ENCODE assay signal across 1 cellular context in genomic region chr19:17260842-17261325, GRCh38.
TF ChIP-seq lines count a peak whose summit lies in the region.

No MANE protein-coding gene starts in this region.

TF ChIP-seq in WTC11, 78 proteins besides CTCF, POLR2A, EP300 and RAD21 (continued from another document):
- no peak for TF ChIP-seq TCF7 (CRISPR knock-in tag; IDR thresholded peaks at IDR 0.05; ENCODE audit: low read depth)
- no peak for TF ChIP-seq MXD4 (CRISPR knock-in tag; IDR thresholded peaks at IDR 0.05; ENCODE audit: borderline replicate concordance)
- TF ChIP-seq ZNF263 (CRISPR knock-in tag; IDR thresholded peaks at IDR 0.05; ENCODE audit: low read depth): no peak
- no peak for TF ChIP-seq GRHL2 (CRISPR knock-in tag; IDR thresholded peaks at IDR 0.05; ENCODE audit: insufficient replicate concordance, severe bottlenecking)
- TF ChIP-seq, protein P1, sequence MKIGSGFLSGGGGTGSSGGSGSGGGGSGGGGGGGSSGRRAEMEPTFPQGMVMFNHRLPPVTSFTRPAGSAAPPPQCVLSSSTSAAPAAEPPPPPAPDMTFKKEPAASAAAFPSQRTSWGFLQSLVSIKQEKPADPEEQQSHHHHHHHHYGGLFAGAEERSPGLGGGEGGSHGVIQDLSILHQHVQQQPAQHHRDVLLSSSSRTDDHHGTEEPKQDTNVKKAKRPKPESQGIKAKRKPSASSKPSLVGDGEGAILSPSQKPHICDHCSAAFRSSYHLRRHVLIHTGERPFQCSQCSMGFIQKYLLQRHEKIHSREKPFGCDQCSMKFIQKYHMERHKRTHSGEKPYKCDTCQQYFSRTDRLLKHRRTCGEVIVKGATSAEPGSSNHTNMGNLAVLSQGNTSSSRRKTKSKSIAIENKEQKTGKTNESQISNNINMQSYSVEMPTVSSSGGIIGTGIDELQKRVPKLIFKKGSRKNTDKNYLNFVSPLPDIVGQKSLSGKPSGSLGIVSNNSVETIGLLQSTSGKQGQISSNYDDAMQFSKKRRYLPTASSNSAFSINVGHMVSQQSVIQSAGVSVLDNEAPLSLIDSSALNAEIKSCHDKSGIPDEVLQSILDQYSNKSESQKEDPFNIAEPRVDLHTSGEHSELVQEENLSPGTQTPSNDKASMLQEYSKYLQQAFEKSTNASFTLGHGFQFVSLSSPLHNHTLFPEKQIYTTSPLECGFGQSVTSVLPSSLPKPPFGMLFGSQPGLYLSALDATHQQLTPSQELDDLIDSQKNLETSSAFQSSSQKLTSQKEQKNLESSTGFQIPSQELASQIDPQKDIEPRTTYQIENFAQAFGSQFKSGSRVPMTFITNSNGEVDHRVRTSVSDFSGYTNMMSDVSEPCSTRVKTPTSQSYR (CRISPR knock-in tag; IDR thresholded peaks at IDR 0.05): no peak
- TF ChIP-seq ZNF317 (CRISPR knock-in tag; IDR thresholded peaks at IDR 0.05; ENCODE audit: borderline replicate concordance, low read depth): no peak
- no peak for TF ChIP-seq KAT7 (CRISPR knock-in tag; IDR thresholded peaks at IDR 0.05; ENCODE audit: borderline replicate concordance)
- peak; percentile 82; the same call in 1 of the 2 replicates for TF ChIP-seq MAX (CRISPR knock-in tag; IDR thresholded peaks at IDR 0.05)
- TF ChIP-seq HMGA2 (CRISPR knock-in tag; IDR thresholded peaks at IDR 0.05): no peak
- TF ChIP-seq NR2C2 (CRISPR knock-in tag; IDR thresholded peaks at IDR 0.05): no peak
- no peak for TF ChIP-seq SMAD3 (CRISPR knock-in tag; IDR thresholded peaks at IDR 0.05; ENCODE audit: borderline replicate concordance)
- TF ChIP-seq RORB (CRISPR knock-in tag; IDR thresholded peaks at IDR 0.05): no peak
- TF ChIP-seq SOX15 (CRISPR knock-in tag; IDR thresholded peaks at IDR 0.05): no peak
- no peak for TF ChIP-seq ARID4B (CRISPR knock-in tag; IDR thresholded peaks at IDR 0.05; ENCODE audit: borderline replicate concordance)
- no peak for TF ChIP-seq TEAD4 (CRISPR knock-in tag; IDR thresholded peaks at IDR 0.05)
- TF ChIP-seq SP1 (CRISPR knock-in tag; conservative IDR thresholded peaks at IDR 0.05): peak; percentile 63
- no peak for TF ChIP-seq NFYB (CRISPR knock-in tag; conservative IDR thresholded peaks at IDR 0.05; ENCODE audit: low read depth)
- TF ChIP-seq JUN (CRISPR knock-in tag; IDR thresholded peaks at IDR 0.05): no peak
- TF ChIP-seq ZNF512 (CRISPR knock-in tag; IDR thresholded peaks at IDR 0.05; ENCODE audit: borderline replicate concordance): no peak
- no peak for TF ChIP-seq E2F1 (CRISPR knock-in tag; IDR thresholded peaks at IDR 0.05)
- TF ChIP-seq TEAD1 (CRISPR knock-in tag; IDR thresholded peaks at IDR 0.05): peak; percentile 39; the same call in 1 of the 2 replicates
- TF ChIP-seq ZNF532 (CRISPR knock-in tag; IDR thresholded peaks at IDR 0.05; ENCODE audit: borderline replicate concordance): no peak
- TF ChIP-seq PRRX2 (CRISPR knock-in tag; IDR thresholded peaks at IDR 0.05): no peak
- no peak for TF ChIP-seq STAT6 (CRISPR knock-in tag; conservative IDR thresholded peaks at IDR 0.05; ENCODE audit: low read depth)
- no peak for TF ChIP-seq ZNF425 (CRISPR knock-in tag; conservative IDR thresholded peaks at IDR 0.05)
- TF ChIP-seq, protein P2, sequence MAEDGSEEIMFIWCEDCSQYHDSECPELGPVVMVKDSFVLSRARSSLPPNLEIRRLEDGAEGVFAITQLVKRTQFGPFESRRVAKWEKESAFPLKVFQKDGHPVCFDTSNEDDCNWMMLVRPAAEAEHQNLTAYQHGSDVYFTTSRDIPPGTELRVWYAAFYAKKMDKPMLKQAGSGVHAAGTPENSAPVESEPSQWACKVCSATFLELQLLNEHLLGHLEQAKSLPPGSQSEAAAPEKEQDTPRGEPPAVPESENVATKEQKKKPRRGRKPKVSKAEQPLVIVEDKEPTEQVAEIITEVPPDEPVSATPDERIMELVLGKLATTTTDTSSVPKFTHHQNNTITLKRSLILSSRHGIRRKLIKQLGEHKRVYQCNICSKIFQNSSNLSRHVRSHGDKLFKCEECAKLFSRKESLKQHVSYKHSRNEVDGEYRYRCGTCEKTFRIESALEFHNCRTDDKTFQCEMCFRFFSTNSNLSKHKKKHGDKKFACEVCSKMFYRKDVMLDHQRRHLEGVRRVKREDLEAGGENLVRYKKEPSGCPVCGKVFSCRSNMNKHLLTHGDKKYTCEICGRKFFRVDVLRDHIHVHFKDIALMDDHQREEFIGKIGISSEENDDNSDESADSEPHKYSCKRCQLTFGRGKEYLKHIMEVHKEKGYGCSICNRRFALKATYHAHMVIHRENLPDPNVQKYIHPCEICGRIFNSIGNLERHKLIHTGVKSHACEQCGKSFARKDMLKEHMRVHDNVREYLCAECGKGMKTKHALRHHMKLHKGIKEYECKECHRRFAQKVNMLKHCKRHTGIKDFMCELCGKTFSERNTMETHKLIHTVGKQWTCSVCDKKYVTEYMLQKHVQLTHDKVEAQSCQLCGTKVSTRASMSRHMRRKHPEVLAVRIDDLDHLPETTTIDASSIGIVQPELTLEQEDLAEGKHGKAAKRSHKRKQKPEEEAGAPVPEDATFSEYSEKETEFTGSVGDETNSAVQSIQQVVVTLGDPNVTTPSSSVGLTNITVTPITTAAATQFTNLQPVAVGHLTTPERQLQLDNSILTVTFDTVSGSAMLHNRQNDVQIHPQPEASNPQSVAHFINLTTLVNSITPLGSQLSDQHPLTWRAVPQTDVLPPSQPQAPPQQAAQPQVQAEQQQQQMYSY (CRISPR knock-in tag; IDR thresholded peaks at IDR 0.05): no peak
- TF ChIP-seq GABPB1 (CRISPR knock-in tag; IDR thresholded peaks at IDR 0.05): no peak
